ENCODE assay signal across 8 cellular contexts in genomic region chr12:1634590-1635191, GRCh38. TPM values are rescaled to one million over a fixed set of nuclear protein-coding genes. Genes with fewer than 3 reads are reported as not detected.
DNase-seq lines count a peak whose midpoint lies in the region; ATAC-seq and TF ChIP-seq lines count a peak whose summit lies in the region.

No MANE protein-coding gene starts in this region.

- TF ChIP-seq POLR2A in testis (IDR thresholded peaks at IDR 0.05) = no peak

- peaks cover 21% of the 10 kb centered on the region for H3K27me3 ChIP-seq in CD8-positive, alpha-beta T cell (ENCODE audit: insufficient read depth, low read length)
- H3K27me3 ChIP-seq in testis = no peaks in the 10 kb centered on the region

- no peak overlapping the region for H3K27ac ChIP-seq in CD8-positive, alpha-beta T cell (ENCODE audit: low read depth, low read length)
- no peak overlapping the region for H3K27ac ChIP-seq in OCI-LY7 (ENCODE audit: low read depth, low read length, poor library complexity, severe bottlenecking)
- no peak overlapping the region for H3K27ac ChIP-seq in testis

- POLR2A ChIA-PET in CD8-positive, alpha-beta T cell (lab: Charles Lee) = interaction anchor here (0.9 to 1.6 kb wide), 2 partner anchors 157 to 516 kb away, joined by 3 read pairs; no protein-coding TSS in a partner anchor
- POLR2A ChIA-PET in OCI-LY7 (lab: Charles Lee) = no interaction called here

- H3K27me3 Mint-ChIP-seq in CD8-positive, alpha-beta T cell (ENCODE audit: low read depth) = peaks cover 42% of the 10 kb centered on the region
- peaks cover 17% of the 10 kb centered on the region for H3K27me3 Mint-ChIP-seq in nephron progenitor cell (ENCODE audit: low read depth, poor library complexity)

- peak; percentile 70 for TF ChIP-seq CTCF in CD8-positive, alpha-beta T cell (IDR thresholded peaks at IDR 0.05)
- TF ChIP-seq CTCF in OCI-LY7 (conservative IDR thresholded peaks at IDR 0.05; ENCODE audit: low read length) (peak; percentile 92), fibroblast of mammary gland (conservative IDR thresholded peaks at IDR 0.05; ENCODE audit: control insufficient read depth, insufficient read depth, low read depth, low read length) (peak; percentile 91), nephron progenitor cell (IDR thresholded peaks at IDR 0.05) (peak; percentile 74), testis (IDR thresholded peaks at IDR 0.05) (peak; percentile 36 to 67 (median 64))

- BruUV-seq in OCI-LY7 (replicated peaks; lab: Mats Ljungman, UMichigan) = no TSS peak

- intact Hi-C loops in CD8-positive, alpha-beta T cell (cut with DNase I, micrococcal nuclease) = loop anchor here (1.0 to 10.0 kb wide), 4 partner anchors 157 to 950 kb away; no protein-coding TSS in a partner anchor
- intact Hi-C loops in OCI-LY7 (cut with micrococcal nuclease; ENCODE audit: unreplicated experiment) = loop anchor here (1.0 to 5.0 kb wide), 3 partner anchors 18 to 308 kb away; no protein-coding TSS in a partner anchor
- intact Hi-C loops in testis (cut with DNase I; ENCODE audit: low total_unique reads) = loop anchor here (10.0 kb wide), 1 partner anchor 300 kb away; no protein-coding TSS in a partner anchor

- peaks cover 13% of the 10 kb centered on the region for H3K4me1 Mint-ChIP-seq in CD8-positive, alpha-beta T cell (ENCODE audit: low read depth)
- peaks cover 65% of the 10 kb centered on the region for H3K4me1 Mint-ChIP-seq in nephron progenitor cell

- H3K79me2 ChIP-seq in OCI-LY7 (ENCODE audit: insufficient read depth, low read depth, low read length) = no peaks in the 10 kb centered on the region

- peak; percentile 18 to 71 (median 46) for DNase-seq in CD8-positive, alpha-beta T cell
- peak; percentile 58 for DNase-seq in HK-2 (ENCODE audit: unreplicated experiment)
- peak; percentile 64 for DNase-seq in OCI-LY7 (ENCODE audit: low spot score)
- peak; percentile 75 to 78 for DNase-seq in activated T-cell treated with anti-CD3 and anti-CD28 coated beads, Interleukin-2, amount 50 U/mL, for 48 hours
- DNase-seq in fibroblast of mammary gland (ENCODE audit: low read depth) = peak; percentile 74
- DNase-seq in nephron progenitor cell = peak; percentile 78
- DNase-seq in testis = peak; percentile 89

- H2AFZ ChIP-seq in OCI-LY7 (ENCODE audit: low read length) = no peak overlapping the region

- H4K20me1 ChIP-seq in OCI-LY7 (ENCODE audit: insufficient read depth, low read length) = no peaks in the 10 kb centered on the region

- no peaks in the 10 kb centered on the region for H3K36me3 Mint-ChIP-seq in CD8-positive, alpha-beta T cell
- peaks cover 47% of the 10 kb centered on the region for H3K36me3 Mint-ChIP-seq in nephron progenitor cell (ENCODE audit: low read depth)

- no peaks in the 10 kb centered on the region for H3K36me3 ChIP-seq in CD8-positive, alpha-beta T cell (ENCODE audit: insufficient read depth, low read length)
- H3K36me3 ChIP-seq in OCI-LY7 (ENCODE audit: insufficient read depth, low read length) (no peaks in the 10 kb centered on the region), testis (ENCODE audit: low read depth, missing control alignments) (no peaks in the 10 kb centered on the region)

- H3K4me1 ChIP-seq in CD8-positive, alpha-beta T cell (ENCODE audit: insufficient read depth, low read length) = peaks cover 13% of the 10 kb centered on the region
- H3K4me1 ChIP-seq in OCI-LY7 (ENCODE audit: insufficient read depth, low read length, poor library complexity, severe bottlenecking) (peaks cover 7% of the 10 kb centered on the region), testis (peaks cover 4% of the 10 kb centered on the region)

- H3K27ac Mint-ChIP-seq in CD8-positive, alpha-beta T cell = no peak overlapping the region
- H3K27ac Mint-ChIP-seq in nephron progenitor cell = no peak overlapping the region

- H3K9me2 ChIP-seq in OCI-LY7 (ENCODE audit: insufficient read depth, low read length) = no peaks in the 10 kb centered on the region

- no peak overlapping the region for H3K4me3 ChIP-seq in CD8-positive, alpha-beta T cell (ENCODE audit: low read depth, low read length)
- H3K4me3 ChIP-seq in OCI-LY7 (ENCODE audit: low read depth, low read length, poor library complexity, severe bottlenecking) (no peak overlapping the region), fibroblast of mammary gland (ENCODE audit: control insufficient read depth, low read depth, low read length) (no peak overlapping the region), testis (no peak overlapping the region)

- no peaks in the 10 kb centered on the region for H3K9me3 Mint-ChIP-seq in CD8-positive, alpha-beta T cell
- H3K9me3 Mint-ChIP-seq in nephron progenitor cell = no peaks in the 10 kb centered on the region

- H3K4me3 Mint-ChIP-seq in CD8-positive, alpha-beta T cell = no peak overlapping the region
- H3K4me3 Mint-ChIP-seq in nephron progenitor cell = peak overlapping the region; percentile 62

- ATAC-seq in CD8-positive, alpha-beta T cell = peak; percentile 52
- ATAC-seq in GM18517 (IDR thresholded peaks at IDR 0.05; ENCODE audit: unreplicated experiment) = no peak

- H3K9me3 ChIP-seq in CD8-positive, alpha-beta T cell (ENCODE audit: low read length) = no peaks in the 10 kb centered on the region
- H3K9me3 ChIP-seq in OCI-LY7 (ENCODE audit: low read length) (no peaks in the 10 kb centered on the region), testis (no peaks in the 10 kb centered on the region)

- H3K4me2 ChIP-seq in OCI-LY7 (ENCODE audit: low read length) = no peak overlapping the region

- 51 to 57% methylated on average over 16 of the region's 16 CpGs for WGBS in testis, 2 donors

- CTCF ChIA-PET in CD8-positive, alpha-beta T cell (lab: Charles Lee) = interaction anchor here (0.8 to 9.8 kb wide), 29 partner anchors 8 to 517 kb away, joined by 3 to 67 read pairs (median 5); no protein-coding TSS in a partner anchor
- CTCF ChIA-PET in OCI-LY7 (lab: Charles Lee; ENCODE audit: unreplicated experiment) = interaction anchor here (0.7 to 1.7 kb wide), 3 partner anchors 14 to 517 kb away, joined by 3 to 10 read pairs (median 8); no protein-coding TSS in a partner anchor

RNA-seq across cellular contexts. Expression of gene WNT5B, which starts 5.7 kb away (rescaled TPM):
- total RNA-seq in CD8-positive, alpha-beta T cell = not detected
- 11.3 and 14.7 TPM in 2 replicates for total RNA-seq in OCI-LY7 (2014; rRNA removed; shearing (Covaris generic))
- total RNA-seq in OCI-LY7 (2022) (0.86 and 2.6 TPM in 2 replicates), testis (1 to 10 TPM; 4.6 to 5.8 TPM)
- polyA plus RNA-seq in testis (ENCODE audit: insufficient read depth, low read depth, low replicate concordance) = 4.9 TPM

RNA-seq across cellular contexts. Expression of gene FBXL14, which starts 40.3 kb away (rescaled TPM):
- total RNA-seq in CD8-positive, alpha-beta T cell = 10 to 100 TPM; 28.1 to 30.5 TPM
- total RNA-seq in OCI-LY7 (2014; rRNA removed; shearing (Covaris generic)) = 45.5 and 46.2 TPM in 2 replicates
- 33.4 and 37.4 TPM in 2 replicates for total RNA-seq in OCI-LY7 (2022)
- 10 to 100 TPM; 39.5 to 45.8 TPM for total RNA-seq in testis
- polyA plus RNA-seq in testis (ENCODE audit: insufficient read depth, low read depth, low replicate concordance) = 50.2 TPM

RNA-seq across cellular contexts. Expression of gene ADIPOR2, which starts 56.2 kb away (rescaled TPM):
- 10 to 100 TPM; 19.4 to 22.5 TPM for total RNA-seq in CD8-positive, alpha-beta T cell
- 22.0 and 24.7 TPM in 2 replicates for total RNA-seq in OCI-LY7 (2014; rRNA removed; shearing (Covaris generic))
- total RNA-seq in OCI-LY7 (2022) (51.1 and 52.8 TPM in 2 replicates), testis (10 to 100 TPM; 70.6 to 78.3 TPM)
- polyA plus RNA-seq in testis (ENCODE audit: insufficient read depth, low read depth, low replicate concordance) = 75.1 TPM
